In genomic region chr17:68263111-68263681, GRCh38 we compare ENCODE assay signal across 1 cellular context.
TF ChIP-seq lines count a peak whose summit lies in the region.

No MANE protein-coding gene starts in this region.

TF ChIP-seq in IMR-90, 13 proteins besides CTCF, POLR2A, EP300 and RAD21:
- peak; percentile 74 for TF ChIP-seq SMC3 (IDR thresholded peaks at IDR 0.05; ENCODE audit: low read depth, low read length)
